1 cellular context compared by ENCODE assay signal in genomic region chr9:136796238-136796774, GRCh38.
TF ChIP-seq lines count a peak whose summit lies in the region.

Gene CCDC183, plus strand, starts transcription at chr9:136796338. Its CDS starts 60 bp downstream, at chr9:136796398.

TF ChIP-seq in WTC11, 78 proteins besides CTCF, POLR2A, EP300 and RAD21 (continued from another document):
- TF ChIP-seq ATF2 (CRISPR knock-in tag; IDR thresholded peaks at IDR 0.05; ENCODE audit: borderline replicate concordance, low read depth) (no peak), ZNF219 (CRISPR knock-in tag; IDR thresholded peaks at IDR 0.05; ENCODE audit: borderline replicate concordance) (no peak), MXD4 (CRISPR knock-in tag; IDR thresholded peaks at IDR 0.05; ENCODE audit: borderline replicate concordance) (no peak), PREB (CRISPR knock-in tag; IDR thresholded peaks at IDR 0.05; ENCODE audit: borderline replicate concordance) (no peak), IRF1 (CRISPR knock-in tag; IDR thresholded peaks at IDR 0.05) (no peak), ZMAT4 (CRISPR knock-in tag; IDR thresholded peaks at IDR 0.05) (no peak), SOX15 (CRISPR knock-in tag; IDR thresholded peaks at IDR 0.05) (no peak), E2F4 (CRISPR knock-in tag; IDR thresholded peaks at IDR 0.05; ENCODE audit: borderline replicate concordance, low read depth) (no peak), GABPB1 (CRISPR knock-in tag; IDR thresholded peaks at IDR 0.05) (no peak), ZNF232 (CRISPR knock-in tag; IDR thresholded peaks at IDR 0.05) (no peak)
